ENCODE assay signal across 29 cellular contexts in genomic region chr2:134721596-134721995, GRCh38. TPM values are rescaled to one million over a fixed set of nuclear protein-coding genes. Genes with fewer than 3 reads are reported as not detected.
A peak's percentile ranks its signal among the peaks of the same experiment; 100 is the strongest.
DNase-seq lines count a peak whose midpoint lies in the region; TF ChIP-seq lines count a peak whose summit lies in the region.
"Had no signal": no experiment of that assay in that cellular context is flagged by ENCODE, and none has a peak within 500 bp of the region (broad histone marks: within the 10 kb centered on the region; RNA-seq: fewer than 3 reads in every experiment).

No MANE protein-coding gene starts in this region.

- H3K4me1 Mint-ChIP-seq in neural crest cell (peaks cover 11% of the 10 kb centered on the region), type B pancreatic cell (ENCODE audit: unreplicated experiment) (peaks cover 4% of the 10 kb centered on the region)

- WGBS in esophagus muscularis mucosa: 84% methylated on average over 4 of the region's 4 CpGs
- whole genome bisulfite sequencing in adrenal gland, 4 donors: 89 to 97% (median 91%) methylated on average over 4 of the region's 4 CpGs

- H3K4me3 ChIP-seq in OCI-LY3 (ENCODE audit: low read length) (no peak overlapping the region), esophagus muscularis mucosa (no peak overlapping the region), adrenal gland (no peak overlapping the region), foreskin fibroblast (ENCODE audit: low read depth in 1 of 2, low read length in 2 of 2) (no peak overlapping the region)
- H3K4me3 ChIP-seq: BLaER1, GM12878 had no signal

- peak overlapping the region; percentile 17; the same call in 1 of the 2 replicates for H3K4me2 ChIP-seq in OCI-LY3 (ENCODE audit: low read length)
- H3K4me2 ChIP-seq: BLaER1 had no signal

- no peak overlapping the region for H3K27ac Mint-ChIP-seq in neural crest cell (ENCODE audit: unreplicated experiment)
- no peak overlapping the region for H3K27ac Mint-ChIP-seq in type B pancreatic cell
- H3K27ac Mint-ChIP-seq: CD14-positive monocyte; CD4-positive, CD25-positive, alpha-beta regulatory T cell; CD8-positive, alpha-beta T cell had no signal

- peaks cover 56% of the 10 kb centered on the region for H3K27me3 Mint-ChIP-seq in neural crest cell (ENCODE audit: low read depth)
- H3K27me3 Mint-ChIP-seq in type B pancreatic cell: peaks cover 67% of the 10 kb centered on the region

- peaks cover 48% of the 10 kb centered on the region for H3K4me1 ChIP-seq in OCI-LY3 (ENCODE audit: low read length)
- H3K4me1 ChIP-seq in esophagus muscularis mucosa: peaks cover 9 to 26% (median 19%) of the 10 kb centered on the region in 4 donors
- H3K4me1 ChIP-seq in adrenal gland (replicated peaks in 1 of 2): peaks cover 3 to 7% of the 10 kb centered on the region in 2 donors
- H3K4me1 ChIP-seq: BE2C had no signal

- TF ChIP-seq EP300 in esophagus muscularis mucosa (IDR thresholded peaks at IDR 0.05): no peak

- TF ChIP-seq POLR2A in esophagus muscularis mucosa (IDR thresholded peaks at IDR 0.05; ENCODE audit: low read depth) (no peak), adrenal gland (IDR thresholded peaks at IDR 0.05) (no peak)

- peak; percentile 57 for DNase-seq in esophagus muscularis mucosa (ENCODE audit: extremely low spot score)
- DNase-seq in neural crest cell (ENCODE audit: low read depth, low spot score): no peak
- DNase-seq in type B pancreatic cell (ENCODE audit: extremely low spot score, unreplicated experiment): no peak
- DNase-seq in stimulated activated CD4-positive, alpha-beta T cell treated with anti-CD3 and anti-CD28 coated beads, Interleukin-4, amount 100 ng/mL, for 24 hours: no peak
- no peak for DNase-seq in adrenal gland
- no peak for DNase-seq in foreskin fibroblast
- no peak for DNase-seq in T-helper 9 cell
- DNase-seq: 8988T; ACHN; BE2C; C1 segment of cervical spinal cord; Caco-2; Calu3; CD4-positive, CD25-positive, alpha-beta regulatory T cell; CD8-positive, alpha-beta T cell; DMS 273 treated with DMSO at 0.1 percent for 48 hours; DMS153; DMS53; DMS79; DND-41; EL; GDM1 had no signal

- peaks cover 4% of the 10 kb centered on the region; the same call in 1 of the 2 replicates for H4K20me1 ChIP-seq in OCI-LY3 (ENCODE audit: insufficient read depth, low read length)

- intact Hi-C loops in esophagus muscularis mucosa (cut with DNase I) (no loop called here), adrenal gland (cut with DNase I) (no loop called here)

- no peaks in the 10 kb centered on the region for H3K9me3 ChIP-seq in OCI-LY3 (ENCODE audit: insufficient read depth, low read length)
- H3K9me3 ChIP-seq in esophagus muscularis mucosa: no peaks in the 10 kb centered on the region
- no peaks in the 10 kb centered on the region for H3K9me3 ChIP-seq in adrenal gland (replicated peaks in 1 of 3)
- H3K9me3 ChIP-seq: BE2C, BLaER1, Caco-2 had no signal

- H3K9me3 Mint-ChIP-seq in neural crest cell (no peaks in the 10 kb centered on the region), type B pancreatic cell (peaks cover 4% of the 10 kb centered on the region)
- H3K9me3 Mint-ChIP-seq: CD8-positive, alpha-beta T cell had no signal

- H3K36me3 Mint-ChIP-seq in neural crest cell (ENCODE audit: low read depth): no peaks in the 10 kb centered on the region
- no peaks in the 10 kb centered on the region for H3K36me3 Mint-ChIP-seq in type B pancreatic cell
- H3K36me3 Mint-ChIP-seq: CD4-positive, CD25-positive, alpha-beta regulatory T cell; CD8-positive, alpha-beta T cell had no signal

- no peak overlapping the region for H3K9ac ChIP-seq in OCI-LY3 (ENCODE audit: low read length)
- H3K9ac ChIP-seq: BLaER1 had no signal

- H3K4me3 Mint-ChIP-seq in neural crest cell (peak overlapping the region; percentile 26), type B pancreatic cell (peak overlapping the region; percentile 4)
- H3K4me3 Mint-ChIP-seq: CD8-positive, alpha-beta T cell had no signal

- H3K27ac ChIP-seq in OCI-LY3 (ENCODE audit: low read length) (no peak overlapping the region), esophagus muscularis mucosa (replicated peaks in 1 of 4) (no peak overlapping the region), adrenal gland (no peak overlapping the region)
- H3K27ac ChIP-seq: BLaER1 had no signal

- no peak overlapping the region for H2AFZ ChIP-seq in OCI-LY3 (ENCODE audit: low read depth, low read length)

- H3K36me3 ChIP-seq in OCI-LY3 (replicated peaks; ENCODE audit: low read depth, low read length) (peaks cover 9% of the 10 kb centered on the region), esophagus muscularis mucosa (no peaks in the 10 kb centered on the region), adrenal gland (replicated peaks in 1 of 2) (no peaks in the 10 kb centered on the region)
- H3K36me3 ChIP-seq: BE2C, BLaER1 had no signal

- TF ChIP-seq CTCF in OCI-LY3 (IDR thresholded peaks at IDR 0.05; ENCODE audit: low read depth, low read length) (no peak), esophagus muscularis mucosa (IDR thresholded peaks at IDR 0.05) (no peak), neural crest cell (conservative IDR thresholded peaks at IDR 0.05) (no peak), type B pancreatic cell (conservative IDR thresholded peaks at IDR 0.05) (no peak), adrenal gland (IDR thresholded peaks at IDR 0.05) (no peak), foreskin fibroblast (IDR thresholded peaks at IDR 0.05; ENCODE audit: low read depth, low read length) (no peak)

- H3K79me2 ChIP-seq in OCI-LY3 (ENCODE audit: low read length): peaks cover 21% of the 10 kb centered on the region

- H3K27me3 ChIP-seq in OCI-LY3 (ENCODE audit: low read depth, low read length): peaks cover 7% of the 10 kb centered on the region
- peaks cover 0 to 76% (median 20%) of the 10 kb centered on the region in 4 donors for H3K27me3 ChIP-seq in esophagus muscularis mucosa
- peaks cover 6% of the 10 kb centered on the region for H3K27me3 ChIP-seq in adrenal gland

RNA-seq across cellular contexts. Expression of gene TMEM163, which starts 2.8 kb away (rescaled TPM):
- total RNA-seq in esophagus muscularis mucosa (1 to 10 TPM in 3 of 4 donors, under 1 TPM in 1; 0.42 to 1.3 (median 1.1) TPM), neural crest cell (0.71 and 1.0 TPM in 2 replicates), type B pancreatic cell (ENCODE audit: low replicate concordance) (4.0 and 4.1 TPM in 2 replicates), adrenal gland (10 to 100 TPM in 5 of 8 donors, 1 to 10 TPM in 3; 3.6 to 15.5 (median 10.5) TPM)
- polyA plus RNA-seq in adrenal gland: 10 to 100 TPM in 1 of 3 donors, 1 to 10 TPM in 2; 6.5 to 21.6 (median 7.5) TPM
- total RNA-seq: A673, G401 had no signal
- polyA plus RNA-seq: AG04450, CD14-positive monocyte had no signal
